In genomic region chr19:48644839-48645651, GRCh38 we compare ENCODE assay signal across 1 cellular context.
TF ChIP-seq lines count a peak whose summit lies in the region.

No MANE protein-coding gene starts in this region.

TF ChIP-seq in SK-N-SH, 30 proteins besides CTCF, POLR2A, EP300 and RAD21:
- TF ChIP-seq REST (IDR thresholded peaks at IDR 0.05; ENCODE audit: low read depth, low read length) (no peak), MAX (IDR thresholded peaks at IDR 0.05; ENCODE audit: low read depth) (0 out of 2 replicates have a peak, but pooled peaks have one; percentile 14), USF1 (IDR thresholded peaks at IDR 0.05; ENCODE audit: borderline replicate concordance, low read depth) (no peak), CHD2 (IDR thresholded peaks at IDR 0.05; ENCODE audit: low read length, partially characterized antibody) (peak; percentile 84)
